8 cellular contexts compared by ENCODE assay signal in the genomic region with DNA sequence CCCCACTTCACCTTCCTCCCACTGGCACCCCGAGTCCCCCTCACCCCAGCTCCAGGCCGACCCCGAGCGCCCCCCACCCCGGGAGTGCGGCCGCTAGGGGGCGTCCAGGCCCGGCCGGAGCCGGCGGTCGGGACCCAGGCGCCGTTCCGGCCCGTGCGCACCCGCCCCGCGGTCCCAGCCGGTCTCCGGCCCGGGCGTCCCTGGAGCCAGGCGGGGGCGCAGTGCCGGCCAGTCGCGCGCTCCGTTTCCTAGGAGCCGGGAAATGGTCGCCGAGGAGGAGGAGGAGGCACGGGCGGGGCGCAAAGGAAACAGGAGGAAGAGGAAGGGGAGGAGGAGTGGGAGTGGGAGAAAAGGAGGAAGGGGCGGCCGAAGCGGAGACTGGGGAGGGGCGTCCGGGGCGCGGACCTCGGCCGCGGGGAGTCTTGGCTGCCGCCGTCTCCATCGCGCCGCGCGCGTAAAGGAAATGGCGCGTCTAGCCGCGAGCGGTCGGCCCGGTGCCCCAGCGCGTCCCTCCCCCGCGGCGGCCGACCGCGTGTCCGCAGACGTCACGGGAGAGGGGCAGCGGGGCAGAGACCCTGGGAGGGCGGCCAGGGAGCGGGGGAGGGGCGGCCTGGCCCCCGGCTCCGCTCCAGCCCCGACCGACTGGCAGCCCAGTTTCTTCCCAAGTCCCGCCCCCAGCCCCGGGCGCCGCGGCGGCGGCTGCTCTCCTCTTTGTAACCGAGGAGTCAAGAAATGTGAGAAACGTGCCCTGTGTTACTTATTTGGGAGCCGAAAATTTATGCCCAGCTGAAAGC. TPM values are rescaled to one million over a fixed set of nuclear protein-coding genes. Genes with fewer than 3 reads are reported as not detected.
DNase-seq lines count a peak whose midpoint lies in the region; ATAC-seq and TF ChIP-seq lines count a peak whose summit lies in the region.

No MANE protein-coding gene starts in this region.

- no peak overlapping the region for H3K27ac Mint-ChIP-seq in IgD-negative memory B cell

- no peaks in the 10 kb centered on the region for H3K27me3 ChIP-seq in RWPE2 (ENCODE audit: insufficient read depth, poor library complexity, severe bottlenecking)
- H3K27me3 ChIP-seq in heart right ventricle = peaks cover 0 to 28% (median 8%) of the 10 kb centered on the region in 7 donors
- H3K27me3 ChIP-seq in parathyroid adenoma (ENCODE audit: control insufficient read depth, insufficient read depth, low read length) = no peaks in the 10 kb centered on the region

- peaks cover 33% of the 10 kb centered on the region for H3K27me3 Mint-ChIP-seq in IgD-negative memory B cell

- ATAC-seq in RWPE2 (ENCODE audit: low read depth) (peak; percentile 74), heart right ventricle (peak; percentile 81 to 91 (median 86)), GM21529 (IDR thresholded peaks at IDR 0.05; ENCODE audit: unreplicated experiment) (no peak)

- H3K9ac ChIP-seq in parathyroid adenoma = peak overlapping the region; percentile 75

- DNase-seq in DMS114 treated with DMSO at 0.1 percent for 48 hours (lab: John Stamatoyannopoulos, UW; ENCODE audit: unreplicated experiment) (peak; percentile 70), RWPE2 (ENCODE audit: low spot score) (no peak), amniotic epithelial cell (ENCODE audit: low read depth) (peak; percentile 74), heart right ventricle (peak; percentile 88 to 91), GM19240 (ENCODE audit: insufficient read length, low spot score) (no peak)

- intact Hi-C loops in heart right ventricle (cut with DNase I) = loop anchor here in 6 of 10 donors (1.0 to 10.0 kb wide), 10 partner anchors 25 to 203 kb away; no protein-coding TSS in a partner anchor

- H3K4me2 ChIP-seq in parathyroid adenoma (ENCODE audit: low read length) = peak overlapping the region; percentile 86

- peak overlapping the region in 3 of 4 donors; percentile 71 to 85 (median 79) for H3K4me3 Mint-ChIP-seq in IgD-negative memory B cell

- no peaks in the 10 kb centered on the region for H3K79me2 ChIP-seq in parathyroid adenoma

- H3K4me3 ChIP-seq in RWPE2 (ENCODE audit: severe bottlenecking) = peak overlapping the region; percentile 82
- H3K4me3 ChIP-seq in heart right ventricle = peak overlapping the region; percentile 80 to 93 (median 84)
- peak overlapping the region; percentile 66 for H3K4me3 ChIP-seq in parathyroid adenoma (ENCODE audit: low read depth, low read length)

- peaks cover 0 to 2% (median 0%) of the 10 kb centered on the region in 3 donors for H3K4me1 Mint-ChIP-seq in IgD-negative memory B cell

- H3K4me1 ChIP-seq in RWPE2 (ENCODE audit: insufficient read depth, poor library complexity, severe bottlenecking) = no peaks in the 10 kb centered on the region
- peaks cover 0 to 38% (median 15%) of the 10 kb centered on the region in 9 donors for H3K4me1 ChIP-seq in heart right ventricle
- peaks cover 21% of the 10 kb centered on the region for H3K4me1 ChIP-seq in parathyroid adenoma

- TF ChIP-seq CTCF in RWPE2 (IDR thresholded peaks at IDR 0.05; ENCODE audit: poor library complexity, severe bottlenecking) (peak; percentile 98), heart right ventricle (IDR thresholded peaks at IDR 0.05) (peak; percentile 67 to 95 (median 81)), parathyroid adenoma (IDR thresholded peaks at IDR 0.05) (peak; percentile 78)

- H3K9me3 ChIP-seq in RWPE2 (ENCODE audit: severe bottlenecking) (no peaks in the 10 kb centered on the region), heart right ventricle (no peaks in the 10 kb centered on the region), parathyroid adenoma (ENCODE audit: control insufficient read depth, low read length) (no peaks in the 10 kb centered on the region)

- H3K36me3 ChIP-seq in RWPE2 (ENCODE audit: low read depth) (peaks cover 7% of the 10 kb centered on the region; the same call in 1 of the 2 replicates), heart right ventricle (peaks cover 0 to 13% (median 0%) of the 10 kb centered on the region in 9 donors), parathyroid adenoma (ENCODE audit: control insufficient read depth, insufficient read depth, low read length) (no peaks in the 10 kb centered on the region)

- H2AFZ ChIP-seq in parathyroid adenoma = peak overlapping the region; percentile 84

- H3K36me3 Mint-ChIP-seq in IgD-negative memory B cell = no peaks in the 10 kb centered on the region

- 0 to 1% methylated on average over 82 to 92 of the region's 92 CpGs for WGBS in heart right ventricle, 2 donors

- H3K9me3 Mint-ChIP-seq in IgD-negative memory B cell = no peaks in the 10 kb centered on the region

- H3K27ac ChIP-seq in RWPE2 (ENCODE audit: poor library complexity, severe bottlenecking) (peak overlapping the region; percentile 80), heart right ventricle (peak overlapping the region; percentile 90 to 100 (median 98)), parathyroid adenoma (peak overlapping the region; percentile 95)

RNA-seq across cellular contexts. Expression of gene KCTD15, which starts 1.1 kb away (rescaled TPM):
- polyA plus RNA-seq in IgD-negative memory B cell (not detected), heart right ventricle (10 to 100 TPM; 16.0 to 22.5 TPM)
- 10 to 100 TPM in 1 of 10 donors, 1 to 10 TPM in 9; 3.5 to 18.6 (median 7.2) TPM for total RNA-seq in heart right ventricle

Comparison
In these comparisons a context has a peak if more than half of its experiments do, and no peak if none do; other contexts are left out.
1. DNase-seq: peak in DMS114 treated with DMSO at 0.1 percent for 48 hours (single experiment), amniotic epithelial cell (single experiment) and heart right ventricle (2 of 2); none in RWPE2 (single experiment) and GM19240 (single experiment).
2. RNA of gene KCTD15, which starts 1.1 kb away (polyA plus RNA-seq): 16.0 to 22.5 TPM in heart right ventricle; not detected in IgD-negative memory B cell (single experiment); every median in the first group is over 10 times any median in the second.
3. Peak in every context shown above with its lines, with median percentiles within 50 percentile points of each other: H3K27ac ChIP-seq, H3K4me3 ChIP-seq and CTCF ChIP-seq.